Comparison of ENCODE assay signal across 9 cellular contexts in the genomic region with DNA sequence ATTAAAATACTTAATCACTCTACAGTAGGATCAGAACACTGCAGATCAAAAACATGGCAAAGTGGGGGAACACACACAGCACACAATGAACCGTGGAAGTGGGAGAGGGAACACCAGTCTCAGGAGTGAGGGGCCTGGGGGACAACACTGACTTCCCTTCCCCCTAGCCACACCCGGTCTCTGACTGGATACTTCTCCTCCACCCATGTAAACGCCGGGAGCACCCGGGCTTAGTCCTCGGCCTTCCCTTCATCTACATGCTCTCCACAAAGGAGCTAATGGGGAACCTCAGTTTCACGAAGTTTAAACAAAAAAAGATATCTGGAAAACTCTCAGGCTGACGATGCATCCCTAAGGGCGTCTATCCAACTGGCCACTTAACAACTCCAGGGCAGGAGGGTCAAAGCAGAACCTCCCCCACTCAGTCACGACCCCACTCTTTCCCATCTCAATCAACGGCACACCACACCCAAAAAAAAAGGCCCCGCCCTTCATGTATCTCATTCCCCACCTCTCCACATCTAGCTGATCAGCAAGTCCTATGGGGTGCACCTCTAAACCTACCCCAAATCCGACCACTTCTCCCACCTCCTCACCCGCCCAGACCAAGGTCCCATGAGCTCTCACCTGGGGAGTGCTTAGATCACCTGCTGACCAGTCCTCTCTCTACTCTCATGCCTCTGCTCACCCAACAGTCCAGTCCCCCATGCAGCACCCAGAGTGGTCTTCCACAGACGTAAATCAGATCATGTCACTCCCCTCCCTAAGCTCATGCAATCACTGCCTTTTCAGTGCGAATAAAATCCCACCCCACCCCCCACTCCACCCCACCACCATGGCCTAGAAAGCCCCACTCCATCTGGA. TPM values are rescaled to one million over a fixed set of nuclear protein-coding genes. Genes with fewer than 3 reads are reported as not detected.
DNase-seq lines count a peak whose midpoint lies in the region; ATAC-seq and TF ChIP-seq lines count a peak whose summit lies in the region.
"Had no signal": no experiment of that assay in that cellular context is flagged by ENCODE, and none has a peak within 500 bp of the region (broad histone marks: within the 10 kb centered on the region; RNA-seq: fewer than 3 reads in every experiment).

No MANE protein-coding gene starts in this region.

- no peaks in the 10 kb centered on the region for H3K9me3 Mint-ChIP-seq in MCF 10A (ENCODE audit: unreplicated experiment)

- no peak overlapping the region for H2AFZ ChIP-seq in mesenchymal stem cell (ENCODE audit: low read depth, low read length)

- H3K4me3 ChIP-seq in HEK293 (ENCODE audit: low read depth, low read length) (no peak overlapping the region), mesenchymal stem cell (ENCODE audit: insufficient read depth in 1 of 2, low read depth in 1 of 2, low read length in 2 of 2) (peak overlapping the region in 1 of 2 experiments; percentile 69), stomach smooth muscle (ENCODE audit: low read length in 2 of 2) (peak overlapping the region in 1 of 2 donors; percentile 22)

- peaks cover 12% of the 10 kb centered on the region; the same call in 1 of the 2 replicates for H3K4me1 ChIP-seq in HEK293 (ENCODE audit: control insufficient read depth, insufficient read depth, low read length)
- peaks cover 40% of the 10 kb centered on the region for H3K4me1 ChIP-seq in mesenchymal stem cell (ENCODE audit: control insufficient read depth, insufficient read depth, low read depth, low read length)
- peaks cover 52% of the 10 kb centered on the region for H3K4me1 ChIP-seq in stomach smooth muscle (ENCODE audit: control insufficient read depth, insufficient read depth, low read length)

- no peaks in the 10 kb centered on the region for H3K27me3 ChIP-seq in mesenchymal stem cell (ENCODE audit: control insufficient read depth in 1 of 2, insufficient read depth in 1 of 2, low read length in 2 of 2)
- H3K27me3 ChIP-seq in stomach smooth muscle (ENCODE audit: control insufficient read depth in 1 of 2, insufficient read depth in 2 of 2, low read length in 2 of 2) = no peaks in the 10 kb centered on the region

- peak overlapping the region; percentile 74 for H2BK120ac ChIP-seq in mesenchymal stem cell (ENCODE audit: low read depth, low read length)

- TF ChIP-seq CTCF in HEK293 (tag by site-specific recombination; IDR thresholded peaks at IDR 0.05) = no peak
- TF ChIP-seq CTCF in MCF 10A (IDR thresholded peaks at IDR 0.05; ENCODE audit: unreplicated experiment) = no peak

- H3K27me3 Mint-ChIP-seq in MCF 10A (ENCODE audit: insufficient read depth, unreplicated experiment) = no peaks in the 10 kb centered on the region

- peak overlapping the region; percentile 50 for H3K4me3 Mint-ChIP-seq in MCF 10A (ENCODE audit: unreplicated experiment)

- peak overlapping the region; percentile 63 to 82 for H3K4ac ChIP-seq in mesenchymal stem cell (ENCODE audit: low read depth in 1 of 2, low read length in 2 of 2)

- POLR2A ChIA-PET in HEK293 (lab: Yijun Ruan, JAX) = interaction anchor here (0.6 kb wide), 1 partner anchor 26 kb away, joined by 3 read pairs; no protein-coding TSS in a partner anchor
- POLR2A ChIA-PET in MCF 10A (lab: Yijun Ruan, JAX) = interaction anchor here (0.6 to 11.4 kb wide), 5 partner anchors 7 to 111 kb away, joined by 3 to 336 read pairs (median 12); a partner anchor contains a TSS

- peak overlapping the region; percentile 9 for H2BK5ac ChIP-seq in mesenchymal stem cell (ENCODE audit: low read depth, low read length, poor library complexity, severe bottlenecking)

- H3K4me1 Mint-ChIP-seq in MCF 10A (ENCODE audit: insufficient read depth, unreplicated experiment) = peaks cover 66% of the 10 kb centered on the region

- H3K4me2 ChIP-seq in mesenchymal stem cell (ENCODE audit: low read length, poor library complexity, severe bottlenecking) = no peak overlapping the region

- intact Hi-C loops in MCF 10A (cut with micrococcal nuclease) = no loop called here

- no peak for ATAC-seq in HG02973 (IDR thresholded peaks at IDR 0.05; ENCODE audit: unreplicated experiment)

- peak overlapping the region; percentile 72 for H2AK5ac ChIP-seq in mesenchymal stem cell (ENCODE audit: low read length, severe bottlenecking)

- H2BK15ac ChIP-seq in mesenchymal stem cell (ENCODE audit: low read depth, poor library complexity, severe bottlenecking) = peak overlapping the region; percentile 98

- peak overlapping the region; percentile 77 for H4K91ac ChIP-seq in mesenchymal stem cell (ENCODE audit: low read length)

- peak overlapping the region; percentile 75 to 99 for H3K18ac ChIP-seq in mesenchymal stem cell (ENCODE audit: low read depth in 1 of 2, low read length in 2 of 2)

- H3K36me3 Mint-ChIP-seq in MCF 10A (ENCODE audit: insufficient read depth, unreplicated experiment) = peaks cover 26% of the 10 kb centered on the region

- H4K8ac ChIP-seq in mesenchymal stem cell (ENCODE audit: low read length) = peak overlapping the region; percentile 70

- CTCF ChIA-PET in HEK293 (lab: Yijun Ruan, JAX) (interaction anchor here (0.6 to 1.8 kb wide), 2 partner anchors 33 to 62 kb away, joined by 3 to 11 read pairs; no protein-coding TSS in a partner anchor), MCF 10A (lab: Yijun Ruan, JAX) (interaction anchor here (0.6 kb wide), 1 partner anchor 41 kb away, joined by 3 read pairs; no protein-coding TSS in a partner anchor)

- BruUV-seq in MCF 10A (replicated peaks; lab: Mats Ljungman, UMichigan) = no TSS peak

- peak overlapping the region; percentile 89 for H3K9ac ChIP-seq in mesenchymal stem cell (ENCODE audit: low read length)
- H3K9ac ChIP-seq in stomach smooth muscle (ENCODE audit: low read length in 2 of 2) = peak overlapping the region in 1 of 2 donors; percentile 14

- no peak overlapping the region for H3K27ac ChIP-seq in HEK293 (ENCODE audit: extremely low read depth, low read depth, low read length)
- H3K27ac ChIP-seq in mesenchymal stem cell (ENCODE audit: low read length, poor library complexity, severe bottlenecking) = peak overlapping the region; percentile 99
- peak overlapping the region; percentile 80 for H3K27ac ChIP-seq in stomach smooth muscle (ENCODE audit: low read length)

- peak overlapping the region; percentile 59 to 69 for H2BK12ac ChIP-seq in mesenchymal stem cell (ENCODE audit: low read length in 2 of 2)

- H3K9me3 ChIP-seq in HEK293 (ENCODE audit: control insufficient read depth, insufficient read depth, low read depth, low read length) = no peaks in the 10 kb centered on the region
- H3K9me3 ChIP-seq in mesenchymal stem cell (ENCODE audit: control insufficient read depth, low read length) = no peaks in the 10 kb centered on the region
- H3K9me3 ChIP-seq in stomach smooth muscle (ENCODE audit: control insufficient read depth in 2 of 2, low read length in 2 of 2) = no peaks in the 10 kb centered on the region

- peak overlapping the region; percentile 93 for H3K27ac Mint-ChIP-seq in MCF 10A (ENCODE audit: low read depth, unreplicated experiment)

- 66% methylated on average over 16 of the region's 16 CpGs for WGBS in mesenchymal stem cell

- H3K14ac ChIP-seq in mesenchymal stem cell (ENCODE audit: low read length in 2 of 2) = no peak overlapping the region

- no peak for DNase-seq in MCF 10A (ENCODE audit: unreplicated experiment)
- DNase-seq in mesenchymal stem cell = no peak
- no peak for DNase-seq in activated CD4-positive, alpha-beta T cell treated with anti-CD3 and anti-CD28 coated beads, Interleukin-2, amount 50 U/mL, for 1 hour
- no peak for DNase-seq in kidney tubule cell (ENCODE audit: low spot score)
- DNase-seq in activated naive CD4-positive, alpha-beta T cell (lab: John Stamatoyannopoulos, UW) = no peak
- DNase-seq: cortex of kidney had no signal

- no peak overlapping the region for H3K23ac ChIP-seq in mesenchymal stem cell (ENCODE audit: low read length in 2 of 2)

- H3K36me3 ChIP-seq in HEK293 (ENCODE audit: control insufficient read depth in 2 of 2, insufficient read depth in 1 of 2, low read length in 2 of 2) (peaks cover 0 to 6% of the 10 kb centered on the region in 2 experiments; a peak in 2 of 3 replicates), mesenchymal stem cell (ENCODE audit: control insufficient read depth in 1 of 2, insufficient read depth in 2 of 2, low read depth in 1 of 2, low read length in 2 of 2) (peaks cover 3 to 23% of the 10 kb centered on the region in 2 experiments), stomach smooth muscle (ENCODE audit: control insufficient read depth in 2 of 2, insufficient read depth in 2 of 2, low read length in 2 of 2) (peaks cover 0 to 2% of the 10 kb centered on the region in 2 donors)

- no peaks in the 10 kb centered on the region for H3K79me1 ChIP-seq in mesenchymal stem cell (replicated peaks; ENCODE audit: low read length, poor library complexity, severe bottlenecking)

TF ChIP-seq in HEK293, 187 proteins besides CTCF, POLR2A, EP300 and RAD21 (continues in another document):
- peak; percentile 94 for TF ChIP-seq KLF1 (tag by site-specific recombination; IDR thresholded peaks at IDR 0.05)
- TF ChIP-seq, protein P1, sequence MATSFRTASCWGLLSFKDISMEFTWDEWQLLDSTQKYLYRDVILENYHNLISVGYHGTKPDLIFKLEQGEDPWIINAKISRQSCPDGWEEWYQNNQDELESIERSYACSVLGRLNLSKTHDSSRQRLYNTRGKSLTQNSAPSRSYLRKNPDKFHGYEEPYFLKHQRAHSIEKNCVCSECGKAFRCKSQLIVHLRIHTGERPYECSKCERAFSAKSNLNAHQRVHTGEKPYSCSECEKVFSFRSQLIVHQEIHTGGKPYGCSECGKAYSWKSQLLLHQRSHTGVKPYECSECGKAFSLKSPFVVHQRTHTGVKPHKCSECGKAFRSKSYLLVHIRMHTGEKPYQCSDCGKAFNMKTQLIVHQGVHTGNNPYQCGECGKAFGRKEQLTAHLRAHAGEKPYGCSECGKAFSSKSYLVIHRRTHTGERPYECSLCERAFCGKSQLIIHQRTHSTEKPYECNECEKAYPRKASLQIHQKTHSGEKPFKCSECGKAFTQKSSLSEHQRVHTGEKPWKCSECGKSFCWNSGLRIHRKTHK (tag by site-specific recombination; IDR thresholded peaks at IDR 0.05) = no peak
- no peak for TF ChIP-seq YY2 (tag by site-specific recombination; IDR thresholded peaks at IDR 0.05)
- no peak for TF ChIP-seq WT1 (tag by site-specific recombination; IDR thresholded peaks at IDR 0.05)
- TF ChIP-seq SP2 (tag by site-specific recombination; IDR thresholded peaks at IDR 0.05) = no peak
- TF ChIP-seq ZNF132 (tag by site-specific recombination; IDR thresholded peaks at IDR 0.05; ENCODE audit: borderline replicate concordance) = no peak
- no peak for TF ChIP-seq ZNF561 (tag by site-specific recombination; IDR thresholded peaks at IDR 0.05; ENCODE audit: borderline replicate concordance)

RNA-seq across cellular contexts. Expression of a gene that starts 7.4 kb away (rescaled TPM):
- 46.3 and 54.5 TPM in 2 replicates for total RNA-seq in MCF 10A (2022)
- 64.9 TPM for polyA plus RNA-seq in mesenchymal stem cell (2013, experiment 1 of 2)
- 65.2 TPM for polyA plus RNA-seq in mesenchymal stem cell (2013, experiment 2 of 2)

RNA-seq across cellular contexts. Expression of a gene that starts 23.6 kb away (rescaled TPM):
- total RNA-seq in MCF 10A (2022) = 4.2 and 4.9 TPM in 2 replicates
- polyA plus RNA-seq in mesenchymal stem cell (2013, experiment 1 of 2) = 8.5 TPM
- polyA plus RNA-seq in mesenchymal stem cell (2013, experiment 2 of 2) = 8.0 TPM
